In genomic region chr16:4692460-4693295, GRCh38 we compare ENCODE assay signal across 8 cellular contexts. TPM values are rescaled to one million over a fixed set of nuclear protein-coding genes. Genes with fewer than 3 reads are reported as not detected.
DNase-seq lines count a peak whose midpoint lies in the region; ATAC-seq and TF ChIP-seq lines count a peak whose summit lies in the region.

No MANE protein-coding gene starts in this region.

- H3K4me1 Mint-ChIP-seq in activated naive CD4-positive, alpha-beta T cell treated with anti-CD3 and anti-CD28 coated beads for 36 hours (ENCODE audit: low read depth), result peaks cover 14% of the 10 kb centered on the region
- no peaks in the 10 kb centered on the region for H3K4me1 Mint-ChIP-seq in T-helper 2 cell treated with Interferon-gamma antibody and Interleukin-4, amounts not matched to agents 5 μg/mL and 100 μg/mL, for 36 hours (ENCODE audit: low read depth)
- peaks cover 15% of the 10 kb centered on the region for H3K4me1 Mint-ChIP-seq in osteocyte (ENCODE audit: unreplicated experiment)

- no peaks in the 10 kb centered on the region for H3K9me3 Mint-ChIP-seq in activated naive CD4-positive, alpha-beta T cell treated with anti-CD3 and anti-CD28 coated beads for 36 hours
- H3K9me3 Mint-ChIP-seq in T-helper 2 cell treated with Interferon-gamma antibody and Interleukin-4, amounts not matched to agents 5 μg/mL and 100 μg/mL, for 36 hours, result no peaks in the 10 kb centered on the region
- no peaks in the 10 kb centered on the region for H3K9me3 Mint-ChIP-seq in osteocyte (ENCODE audit: unreplicated experiment)

- intact Hi-C loops in activated naive CD4-positive, alpha-beta T cell treated with anti-CD3 and anti-CD28 coated beads for 36 hours (cut with micrococcal nuclease), result loop anchor here (1.0 to 5.0 kb wide), 7 partner anchors 16 to 268 kb away; partner anchors contain the start of genes DNAJA3, HMOX2, MGRN1 and SEC14L5

- no peaks in the 10 kb centered on the region for H3K36me3 Mint-ChIP-seq in activated naive CD4-positive, alpha-beta T cell treated with anti-CD3 and anti-CD28 coated beads for 36 hours (ENCODE audit: low read depth)
- peaks cover 10% of the 10 kb centered on the region for H3K36me3 Mint-ChIP-seq in T-helper 2 cell treated with Interferon-gamma antibody and Interleukin-4, amounts not matched to agents 5 μg/mL and 100 μg/mL, for 36 hours (ENCODE audit: low read depth)
- H3K36me3 Mint-ChIP-seq in osteocyte (ENCODE audit: unreplicated experiment), result peaks cover 4% of the 10 kb centered on the region

- no peak for TF ChIP-seq CTCF in foreskin fibroblast (IDR thresholded peaks at IDR 0.05; ENCODE audit: low read depth, low read length)
- TF ChIP-seq CTCF in osteocyte (IDR thresholded peaks at IDR 0.05), result no peak

- H3K27me3 Mint-ChIP-seq in activated naive CD4-positive, alpha-beta T cell treated with anti-CD3 and anti-CD28 coated beads for 36 hours (ENCODE audit: low read depth), result no peaks in the 10 kb centered on the region
- H3K27me3 Mint-ChIP-seq in T-helper 2 cell treated with Interferon-gamma antibody and Interleukin-4, amounts not matched to agents 5 μg/mL and 100 μg/mL, for 36 hours (ENCODE audit: low read depth), result no peaks in the 10 kb centered on the region
- no peaks in the 10 kb centered on the region for H3K27me3 Mint-ChIP-seq in osteocyte (ENCODE audit: unreplicated experiment)

- DNase-seq in activated naive CD4-positive, alpha-beta T cell treated with anti-CD3 and anti-CD28 coated beads for 36 hours, result peak; percentile 22
- no peak for DNase-seq in activated naive CD4-positive, alpha-beta T cell (lab: John Stamatoyannopoulos, UW)
- no peak for DNase-seq in T-helper 2 cell treated with Interferon-gamma antibody and Interleukin-4, amounts not matched to agents 5 μg/mL and 100 μg/mL, for 36 hours (ENCODE audit: low spot score)
- DNase-seq in foreskin fibroblast, result no peak
- no peak for DNase-seq in osteocyte (ENCODE audit: extremely low spot score, unreplicated experiment)
- no peak for DNase-seq in dedifferentiated amniotic fluid mesenchymal stem cell (ENCODE audit: extremely low spot score)
- no peak for DNase-seq in amygdala (lab: John Stamatoyannopoulos, UW)

- ATAC-seq in HG03139 (IDR thresholded peaks at IDR 0.05; ENCODE audit: unreplicated experiment), result peak; percentile 0

- H3K27ac Mint-ChIP-seq in activated naive CD4-positive, alpha-beta T cell treated with anti-CD3 and anti-CD28 coated beads for 36 hours, result peak overlapping the region; percentile 59
- peak overlapping the region; percentile 83 for H3K27ac Mint-ChIP-seq in T-helper 2 cell treated with Interferon-gamma antibody and Interleukin-4, amounts not matched to agents 5 μg/mL and 100 μg/mL, for 36 hours
- peak overlapping the region; percentile 66 for H3K27ac Mint-ChIP-seq in osteocyte (ENCODE audit: unreplicated experiment)

- H3K4me3 ChIP-seq in foreskin fibroblast (ENCODE audit: low read depth in 1 of 2, low read length in 2 of 2), result peak overlapping the region; percentile 71 to 86

- CTCF ChIA-PET in activated naive CD4-positive, alpha-beta T cell treated with anti-CD3 and anti-CD28 coated beads for 36 hours (lab: Charles Lee), result no interaction called here

- peak overlapping the region; percentile 83 for H3K4me3 Mint-ChIP-seq in activated naive CD4-positive, alpha-beta T cell treated with anti-CD3 and anti-CD28 coated beads for 36 hours
- peak overlapping the region; percentile 82 for H3K4me3 Mint-ChIP-seq in T-helper 2 cell treated with Interferon-gamma antibody and Interleukin-4, amounts not matched to agents 5 μg/mL and 100 μg/mL, for 36 hours
- H3K4me3 Mint-ChIP-seq in osteocyte (ENCODE audit: unreplicated experiment), result peak overlapping the region; percentile 80

RNA-seq across cellular contexts. Expression of gene NUDT16L1, which starts 0.7 kb away (rescaled TPM):
- 10 to 100 TPM; 20.0 to 20.7 TPM for total RNA-seq in activated naive CD4-positive, alpha-beta T cell treated with anti-CD3 and anti-CD28 coated beads for 36 hours
- total RNA-seq in osteocyte, result 26.2 and 28.9 TPM in 2 replicates

RNA-seq across cellular contexts. Expression of gene ANKS3, which starts 41.4 kb away (rescaled TPM):
- 10 to 100 TPM in 1 of 2 experiments, 1 to 10 TPM in 1; 8.2 to 11.7 TPM for total RNA-seq in activated naive CD4-positive, alpha-beta T cell treated with anti-CD3 and anti-CD28 coated beads for 36 hours
- 30.0 TPM in 2 replicates for total RNA-seq in osteocyte

RNA-seq across cellular contexts. Expression of gene DNAAF8, which starts 41.7 kb away (rescaled TPM):
- under 1 TPM in 1 of 2 experiments, not detected in 1; 0.07 TPM for total RNA-seq in activated naive CD4-positive, alpha-beta T cell treated with anti-CD3 and anti-CD28 coated beads for 36 hours
- total RNA-seq in osteocyte, result 1.2 and 1.7 TPM in 2 replicates
